In genomic region chr9:7103382-7104170, GRCh38 we compare ENCODE assay signal across 15 cellular contexts.
DNase-seq lines count a peak whose midpoint lies in the region; ATAC-seq and TF ChIP-seq lines count a peak whose summit lies in the region.
"Had no signal": no experiment of that assay in that cellular context is flagged by ENCODE, and none has a peak within 500 bp of the region (broad histone marks: within the 10 kb centered on the region; RNA-seq: fewer than 3 reads in every experiment).

No MANE protein-coding gene starts in this region.

- H3K79me2 ChIP-seq in GM23338 (replicated peaks; ENCODE audit: insufficient read depth): no peaks in the 10 kb centered on the region

- 87 to 91% methylated on average over 13 of the region's 13 CpGs for WGBS in endodermal cell (ENCODE audit: insufficient coverage in 1 of 2, insufficient read length in 1 of 2), 2 experiments

- POLR2A ChIA-PET in naive thymus-derived CD8-positive, alpha-beta T cell (lab: Charles Lee): no interaction called here

- no peaks in the 10 kb centered on the region for H4K20me1 ChIP-seq in GM23338 (replicated peaks; ENCODE audit: insufficient read depth)

- H3K9me2 ChIP-seq in GM23338 (ENCODE audit: insufficient read depth): no peaks in the 10 kb centered on the region

- peaks cover 22% of the 10 kb centered on the region; the same call in 2 of the 3 replicates for H3K36me3 Mint-ChIP-seq in GM23338 (ENCODE audit: low read depth)
- H3K36me3 Mint-ChIP-seq in endodermal cell (ENCODE audit: low read depth): peaks cover 35% of the 10 kb centered on the region
- peaks cover 50% of the 10 kb centered on the region for H3K36me3 Mint-ChIP-seq in memory B cell
- peaks cover 29 to 79% (median 61%) of the 10 kb centered on the region in 3 donors for H3K36me3 Mint-ChIP-seq in naive thymus-derived CD8-positive, alpha-beta T cell

- no peaks in the 10 kb centered on the region for H3F3A ChIP-seq in GM23338 (replicated peaks; ENCODE audit: low read depth)

- no peak overlapping the region for H3K4me3 ChIP-seq in GM23338
- H3K4me3 ChIP-seq in NB4 (ENCODE audit: low read depth, low read length): no peak overlapping the region
- no peak overlapping the region for H3K4me3 ChIP-seq in endodermal cell (ENCODE audit: low read length)

- H3K36me3 ChIP-seq in GM23338 (ENCODE audit: insufficient read depth): 0 out of 2 replicates have a peak, but pooled peaks cover 3% of the 10 kb centered on the region
- peaks cover 15% of the 10 kb centered on the region for H3K36me3 ChIP-seq in endodermal cell (ENCODE audit: control insufficient read depth, insufficient read depth, low read length)

- H3K9me3 ChIP-seq in endodermal cell (ENCODE audit: control insufficient read depth, low read length): peaks cover 15% of the 10 kb centered on the region

- H3K9ac ChIP-seq in endodermal cell (ENCODE audit: extremely low read depth, low read length, poor library complexity, severe bottlenecking): no peak overlapping the region

- TF ChIP-seq CTCF in GM23338 (conservative IDR thresholded peaks at IDR 0.05; ENCODE audit: low read depth in 2 of 2): peak in 1 of 2 experiments; percentile 21; a peak in 1 of 4 replicates
- TF ChIP-seq CTCF in NB4 (IDR thresholded peaks at IDR 0.05; ENCODE audit: low read depth, low read length): no peak
- peak; percentile 52 for TF ChIP-seq CTCF in endodermal cell (conservative IDR thresholded peaks at IDR 0.05)

- H3K27me3 Mint-ChIP-seq in GM23338 (ENCODE audit: insufficient read depth, low read depth, poor library complexity) (no peaks in the 10 kb centered on the region), endodermal cell (ENCODE audit: insufficient read depth) (peaks cover 1% of the 10 kb centered on the region), memory B cell (no peaks in the 10 kb centered on the region)
- no peaks in the 10 kb centered on the region for H3K27me3 Mint-ChIP-seq in naive thymus-derived CD8-positive, alpha-beta T cell
- H3K27me3 Mint-ChIP-seq: activated CD4-positive, alpha-beta T cell treated with anti-CD3 and anti-CD28 coated beads, Interleukin-2, amount 10 ng/mL, durations not matched to agents 7 days and 5 days had no signal

- H3K4me2 ChIP-seq in GM23338: no peak overlapping the region

- H3K4me1 Mint-ChIP-seq in GM23338: peaks cover 15% of the 10 kb centered on the region
- peaks cover 15% of the 10 kb centered on the region for H3K4me1 Mint-ChIP-seq in endodermal cell
- peaks cover 2% of the 10 kb centered on the region for H3K4me1 Mint-ChIP-seq in memory B cell
- peaks cover 0 to 7% (median 3%) of the 10 kb centered on the region in 4 donors for H3K4me1 Mint-ChIP-seq in naive thymus-derived CD8-positive, alpha-beta T cell
- H3K4me1 Mint-ChIP-seq: activated CD4-positive, alpha-beta T cell treated with anti-CD3 and anti-CD28 coated beads, Interleukin-2, amount 10 ng/mL, durations not matched to agents 7 days and 5 days had no signal

- no peak overlapping the region for H2AFZ ChIP-seq in GM23338

- peak overlapping the region; percentile 25; the same call in 1 of the 2 replicates for H3K27ac Mint-ChIP-seq in GM23338
- H3K27ac Mint-ChIP-seq in endodermal cell: no peak overlapping the region
- H3K27ac Mint-ChIP-seq in memory B cell: peak overlapping the region; percentile 25
- peak overlapping the region in 2 of 10 donors; percentile 6 to 19 for H3K27ac Mint-ChIP-seq in naive thymus-derived CD8-positive, alpha-beta T cell
- H3K27ac Mint-ChIP-seq: activated CD4-positive, alpha-beta T cell treated with anti-CD3 and anti-CD28 coated beads, Interleukin-2, amount 10 ng/mL, durations not matched to agents 7 days and 5 days had no signal

- H3K27me3 ChIP-seq in GM23338 (ENCODE audit: insufficient read depth) (no peaks in the 10 kb centered on the region), endodermal cell (ENCODE audit: control insufficient read depth, insufficient read depth, low read length, poor library complexity, severe bottlenecking) (no peaks in the 10 kb centered on the region)

- ATAC-seq in GM23338 (peak; percentile 77), memory B cell (ENCODE audit: low read depth) (no peak), HG02884 (IDR thresholded peaks at IDR 0.05; ENCODE audit: unreplicated experiment) (no peak), GM21381 (IDR thresholded peaks at IDR 0.05; ENCODE audit: unreplicated experiment) (no peak)
- no peak for ATAC-seq in naive thymus-derived CD8-positive, alpha-beta T cell

- peaks cover 11% of the 10 kb centered on the region; the same call in 2 of the 3 replicates for H3K9me3 Mint-ChIP-seq in GM23338
- peaks cover 22% of the 10 kb centered on the region for H3K9me3 Mint-ChIP-seq in endodermal cell
- H3K9me3 Mint-ChIP-seq in memory B cell: peaks cover 3% of the 10 kb centered on the region
- peaks cover 0 to 15% (median 8%) of the 10 kb centered on the region in 9 donors for H3K9me3 Mint-ChIP-seq in naive thymus-derived CD8-positive, alpha-beta T cell

- TF ChIP-seq POLR2A in NB4 (IDR thresholded peaks at IDR 0.05; ENCODE audit: extremely low read depth, insufficient read length): no peak

- peak; percentile 63 for DNase-seq in GM23338 (ENCODE audit: low spot score)
- DNase-seq in NB4 (ENCODE audit: low read depth): peak; percentile 50
- DNase-seq in endodermal cell: peak; percentile 65
- no peak for DNase-seq in memory B cell (ENCODE audit: low spot score in 2 of 2)
- no peak for DNase-seq in Ammon's horn (ENCODE audit: low spot score)
- no peak for DNase-seq in naive thymus-derived CD8-positive, alpha-beta T cell
- DNase-seq: activated CD4-positive, alpha-beta T cell treated with anti-CD3 and anti-CD28 coated beads, Interleukin-2, amount 10 ng/mL, durations not matched to agents 7 days and 5 days; activated T-cell treated with anti-CD3 and anti-CD28 coated beads, Interleukin-2, amount 50 U/mL, for 1 hour; foreskin fibroblast; NCI-H2081; NCI-H748 treated with DMSO at 0.1 percent for 48 hours; stimulated activated CD4-positive, alpha-beta T cell treated with anti-CD3 and anti-CD28 coated beads, Interleukin-15, amount 100 ng/mL, for 24 hours; T1000 had no signal

- H3K27ac ChIP-seq in GM23338 (ENCODE audit: low read depth): no peak overlapping the region
- no peak overlapping the region for H3K27ac ChIP-seq in endodermal cell (ENCODE audit: low read depth, low read length)

- H3K4me1 ChIP-seq in GM23338 (ENCODE audit: insufficient read depth) (peaks cover 10% of the 10 kb centered on the region), endodermal cell (ENCODE audit: control insufficient read depth, insufficient read depth, low read length) (no peaks in the 10 kb centered on the region)

- H3K4me3 Mint-ChIP-seq in GM23338 (no peak overlapping the region), endodermal cell (no peak overlapping the region), memory B cell (no peak overlapping the region)
- H3K4me3 Mint-ChIP-seq in naive thymus-derived CD8-positive, alpha-beta T cell: no peak overlapping the region
- H3K4me3 Mint-ChIP-seq: activated CD4-positive, alpha-beta T cell treated with anti-CD3 and anti-CD28 coated beads, Interleukin-2, amount 10 ng/mL, durations not matched to agents 7 days and 5 days had no signal

TF ChIP-seq in GM23338, 12 proteins besides CTCF, POLR2A, EP300 and RAD21:
- TF ChIP-seq EZH2 (IDR thresholded peaks at IDR 0.05; ENCODE audit: low read depth, unreplicated experiment) (no peak), JUNB (IDR thresholded peaks at IDR 0.05; ENCODE audit: unreplicated experiment) (no peak), EZH2phosphoT487 (IDR thresholded peaks at IDR 0.05; ENCODE audit: unreplicated experiment) (no peak), NANOG (IDR thresholded peaks at IDR 0.05; ENCODE audit: borderline replicate concordance) (no peak), CREB1 (CRISPR knock-in tag; IDR thresholded peaks at IDR 0.05; ENCODE audit: low read depth) (no peak), ZNF114 (CRISPR knock-in tag; IDR thresholded peaks at IDR 0.05) (no peak)
TF ChIP-seq in GM23338: peak in this region for 0.

Comparison
In these comparisons a context has a peak if more than half of its experiments do, and no peak if none do; other contexts are left out.
1. DNase-seq: peak in GM23338 (single experiment), NB4 (single experiment) and endodermal cell (single experiment); none in memory B cell (0 of 2), Ammon's horn (single experiment) and naive thymus-derived CD8-positive, alpha-beta T cell (0 of 10).